1 cellular context compared by ENCODE assay signal in the genomic region with DNA sequence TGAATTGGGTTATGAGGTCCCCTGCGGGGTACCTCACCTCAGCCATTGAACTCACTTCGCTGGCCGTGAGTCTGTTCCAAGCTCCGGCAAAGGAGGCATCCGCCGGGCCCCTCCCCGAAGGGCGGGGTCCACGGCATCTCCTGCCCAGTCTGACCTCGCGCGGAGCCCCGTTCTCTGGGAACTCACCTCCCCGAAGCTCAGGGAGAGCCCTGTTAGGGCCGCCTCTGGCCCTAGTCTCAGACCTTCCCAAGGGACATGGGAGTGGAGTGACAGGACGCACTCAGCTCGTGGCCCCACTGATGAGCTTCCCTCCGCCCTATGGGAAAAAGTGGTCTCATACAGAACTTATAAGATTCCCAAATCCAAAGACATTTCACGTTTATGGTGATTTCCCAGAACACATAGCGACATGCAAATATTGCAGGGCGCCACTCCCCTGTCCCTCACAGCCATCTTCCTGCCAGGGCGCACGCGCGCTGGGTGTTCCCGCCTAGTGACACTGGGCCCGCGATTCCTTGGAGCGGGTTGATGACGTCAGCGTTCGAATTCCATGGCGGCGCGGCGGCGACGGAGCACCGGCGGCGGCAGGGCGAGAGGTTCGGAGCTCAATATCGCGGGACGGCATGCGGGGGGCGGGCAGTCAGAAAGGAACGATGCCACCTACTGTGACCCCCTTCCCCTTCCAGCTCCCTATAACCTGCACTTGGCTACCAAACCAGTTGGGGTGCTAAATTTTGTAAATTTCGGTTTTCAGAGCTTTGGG.
TF ChIP-seq lines count a peak whose summit lies in the region.

PARP2 (plus strand) TSS at position 544 of the 763 bp plus-strand sequence; CDS start at position 551, 7 bp downstream.

TF ChIP-seq in K562, 482 proteins besides CTCF, POLR2A, EP300 and RAD21 (continued from another document and continues in another):
- TF ChIP-seq, protein P1, sequence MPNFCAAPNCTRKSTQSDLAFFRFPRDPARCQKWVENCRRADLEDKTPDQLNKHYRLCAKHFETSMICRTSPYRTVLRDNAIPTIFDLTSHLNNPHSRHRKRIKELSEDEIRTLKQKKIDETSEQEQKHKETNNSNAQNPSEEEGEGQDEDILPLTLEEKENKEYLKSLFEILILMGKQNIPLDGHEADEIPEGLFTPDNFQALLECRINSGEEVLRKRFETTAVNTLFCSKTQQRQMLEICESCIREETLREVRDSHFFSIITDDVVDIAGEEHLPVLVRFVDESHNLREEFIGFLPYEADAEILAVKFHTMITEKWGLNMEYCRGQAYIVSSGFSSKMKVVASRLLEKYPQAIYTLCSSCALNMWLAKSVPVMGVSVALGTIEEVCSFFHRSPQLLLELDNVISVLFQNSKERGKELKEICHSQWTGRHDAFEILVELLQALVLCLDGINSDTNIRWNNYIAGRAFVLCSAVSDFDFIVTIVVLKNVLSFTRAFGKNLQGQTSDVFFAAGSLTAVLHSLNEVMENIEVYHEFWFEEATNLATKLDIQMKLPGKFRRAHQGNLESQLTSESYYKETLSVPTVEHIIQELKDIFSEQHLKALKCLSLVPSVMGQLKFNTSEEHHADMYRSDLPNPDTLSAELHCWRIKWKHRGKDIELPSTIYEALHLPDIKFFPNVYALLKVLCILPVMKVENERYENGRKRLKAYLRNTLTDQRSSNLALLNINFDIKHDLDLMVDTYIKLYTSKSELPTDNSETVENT (CRISPR knock-in tag; IDR thresholded peaks at IDR 0.05) = peak; percentile 35; the same call in 1 of the 2 replicates
- no peak for TF ChIP-seq GABPA (tag; conservative IDR thresholded peaks at IDR 0.05; ENCODE audit: low read depth)
- TF ChIP-seq C11orf30 (IDR thresholded peaks at IDR 0.05; ENCODE audit: low read depth) = peak; percentile 86
- TF ChIP-seq ZBED1 (IDR thresholded peaks at IDR 0.05) = peak; percentile 83
- TF ChIP-seq, protein P2, sequence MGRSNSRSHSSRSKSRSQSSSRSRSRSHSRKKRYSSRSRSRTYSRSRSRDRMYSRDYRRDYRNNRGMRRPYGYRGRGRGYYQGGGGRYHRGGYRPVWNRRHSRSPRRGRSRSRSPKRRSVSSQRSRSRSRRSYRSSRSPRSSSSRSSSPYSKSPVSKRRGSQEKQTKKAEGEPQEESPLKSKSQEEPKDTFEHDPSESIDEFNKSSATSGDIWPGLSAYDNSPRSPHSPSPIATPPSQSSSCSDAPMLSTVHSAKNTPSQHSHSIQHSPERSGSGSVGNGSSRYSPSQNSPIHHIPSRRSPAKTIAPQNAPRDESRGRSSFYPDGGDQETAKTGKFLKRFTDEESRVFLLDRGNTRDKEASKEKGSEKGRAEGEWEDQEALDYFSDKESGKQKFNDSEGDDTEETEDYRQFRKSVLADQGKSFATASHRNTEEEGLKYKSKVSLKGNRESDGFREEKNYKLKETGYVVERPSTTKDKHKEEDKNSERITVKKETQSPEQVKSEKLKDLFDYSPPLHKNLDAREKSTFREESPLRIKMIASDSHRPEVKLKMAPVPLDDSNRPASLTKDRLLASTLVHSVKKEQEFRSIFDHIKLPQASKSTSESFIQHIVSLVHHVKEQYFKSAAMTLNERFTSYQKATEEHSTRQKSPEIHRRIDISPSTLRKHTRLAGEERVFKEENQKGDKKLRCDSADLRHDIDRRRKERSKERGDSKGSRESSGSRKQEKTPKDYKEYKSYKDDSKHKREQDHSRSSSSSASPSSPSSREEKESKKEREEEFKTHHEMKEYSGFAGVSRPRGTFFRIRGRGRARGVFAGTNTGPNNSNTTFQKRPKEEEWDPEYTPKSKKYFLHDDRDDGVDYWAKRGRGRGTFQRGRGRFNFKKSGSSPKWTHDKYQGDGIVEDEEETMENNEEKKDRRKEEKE (IDR thresholded peaks at IDR 0.05; ENCODE audit: borderline replicate concordance in 1 of 2, control insufficient read depth in 1 of 2, low read depth in 2 of 2, low read length in 1 of 2) = peak in 1 of 2 experiments; percentile 92; a peak in 1 of 4 replicates
- TF ChIP-seq ZKSCAN1 (IDR thresholded peaks at IDR 0.05; ENCODE audit: low read depth, low read length) = 0 out of 2 replicates have a peak, but pooled peaks have one; percentile 13
- no peak for TF ChIP-seq ZNF512 (tag; IDR thresholded peaks at IDR 0.05)
- TF ChIP-seq SPI1 (IDR thresholded peaks at IDR 0.05; ENCODE audit: borderline replicate concordance, low read depth, low read length) = no peak
- TF ChIP-seq, protein P3, sequence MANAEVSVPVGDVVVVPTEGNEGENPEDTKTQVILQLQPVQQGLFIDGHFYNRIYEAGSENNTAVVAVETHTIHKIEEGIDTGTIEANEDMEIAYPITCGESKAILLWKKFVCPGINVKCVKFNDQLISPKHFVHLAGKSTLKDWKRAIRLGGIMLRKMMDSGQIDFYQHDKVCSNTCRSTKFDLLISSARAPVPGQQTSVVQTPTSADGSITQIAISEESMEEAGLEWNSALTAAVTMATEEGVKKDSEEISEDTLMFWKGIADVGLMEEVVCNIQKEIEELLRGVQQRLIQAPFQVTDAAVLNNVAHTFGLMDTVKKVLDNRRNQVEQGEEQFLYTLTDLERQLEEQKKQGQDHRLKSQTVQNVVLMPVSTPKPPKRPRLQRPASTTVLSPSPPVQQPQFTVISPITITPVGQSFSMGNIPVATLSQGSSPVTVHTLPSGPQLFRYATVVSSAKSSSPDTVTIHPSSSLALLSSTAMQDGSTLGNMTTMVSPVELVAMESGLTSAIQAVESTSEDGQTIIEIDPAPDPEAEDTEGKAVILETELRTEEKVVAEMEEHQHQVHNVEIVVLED (CRISPR knock-in tag; IDR thresholded peaks at IDR 0.05) = peak; percentile 44; the same call in 1 of the 2 replicates
- TF ChIP-seq ZNF639 (CRISPR knock-in tag; conservative IDR thresholded peaks at IDR 0.05 in 1 of 2, IDR thresholded peaks at IDR 0.05 in 1 of 2) = peak in 1 of 2 experiments; percentile 77; a peak in 2 of 4 replicates
- TF ChIP-seq ID3 (CRISPR knock-in tag; IDR thresholded peaks at IDR 0.05) = no peak
- no peak for TF ChIP-seq ID3 (tag; IDR thresholded peaks at IDR 0.05)
- TF ChIP-seq ATF2 (CRISPR knock-in tag; IDR thresholded peaks at IDR 0.05) = peak; percentile 50; the same call in 1 of the 2 replicates
- TF ChIP-seq EP400 (IDR thresholded peaks at IDR 0.05) = peak; percentile 72
- no peak for TF ChIP-seq STAG1 (CRISPR knock-in tag; IDR thresholded peaks at IDR 0.05; ENCODE audit: borderline replicate concordance)
- TF ChIP-seq MECOM (CRISPR knock-in tag; IDR thresholded peaks at IDR 0.05) = no peak
- TF ChIP-seq PHF8 (IDR thresholded peaks at IDR 0.05; ENCODE audit: borderline replicate concordance, low read length) = peak; percentile 61; the same call in 1 of the 2 replicates
- TF ChIP-seq SOX6 (IDR thresholded peaks at IDR 0.05) = peak; percentile 50; the same call in 1 of the 2 replicates
- no peak for TF ChIP-seq ELF4 (CRISPR knock-in tag; IDR thresholded peaks at IDR 0.05)
- TF ChIP-seq DIDO1 (tag; IDR thresholded peaks at IDR 0.05; ENCODE audit: low read depth) = no peak
- TF ChIP-seq ZNF586 (CRISPR knock-in tag; conservative IDR thresholded peaks at IDR 0.05) = no peak
- peak; percentile 46 for TF ChIP-seq TAF9B (IDR thresholded peaks at IDR 0.05; ENCODE audit: partially characterized antibody)
- peak; percentile 99 for TF ChIP-seq TBP (optimal IDR thresholded peaks at IDR 0.05; ENCODE audit: low read depth, low read length)
- no peak for TF ChIP-seq ZFP1 (CRISPR knock-in tag; IDR thresholded peaks at IDR 0.05)
- peak; percentile 33; the same call in 1 of the 2 replicates for TF ChIP-seq TOE1 (IDR thresholded peaks at IDR 0.05; ENCODE audit: borderline replicate concordance)
- no peak for TF ChIP-seq TOE1 (CRISPR knock-in tag; IDR thresholded peaks at IDR 0.05; ENCODE audit: borderline replicate concordance, low read depth)
- TF ChIP-seq RBBP5 (IDR thresholded peaks at IDR 0.05; ENCODE audit: borderline replicate concordance, insufficient read depth, low read length, poor library complexity, severe bottlenecking) = peak; percentile 61
- peak; percentile 95 for TF ChIP-seq ZNF143 (CRISPR knock-in tag; IDR thresholded peaks at IDR 0.05)
- TF ChIP-seq ZNF583 (CRISPR knock-in tag; IDR thresholded peaks at IDR 0.05) = no peak
- TF ChIP-seq, protein P4, sequence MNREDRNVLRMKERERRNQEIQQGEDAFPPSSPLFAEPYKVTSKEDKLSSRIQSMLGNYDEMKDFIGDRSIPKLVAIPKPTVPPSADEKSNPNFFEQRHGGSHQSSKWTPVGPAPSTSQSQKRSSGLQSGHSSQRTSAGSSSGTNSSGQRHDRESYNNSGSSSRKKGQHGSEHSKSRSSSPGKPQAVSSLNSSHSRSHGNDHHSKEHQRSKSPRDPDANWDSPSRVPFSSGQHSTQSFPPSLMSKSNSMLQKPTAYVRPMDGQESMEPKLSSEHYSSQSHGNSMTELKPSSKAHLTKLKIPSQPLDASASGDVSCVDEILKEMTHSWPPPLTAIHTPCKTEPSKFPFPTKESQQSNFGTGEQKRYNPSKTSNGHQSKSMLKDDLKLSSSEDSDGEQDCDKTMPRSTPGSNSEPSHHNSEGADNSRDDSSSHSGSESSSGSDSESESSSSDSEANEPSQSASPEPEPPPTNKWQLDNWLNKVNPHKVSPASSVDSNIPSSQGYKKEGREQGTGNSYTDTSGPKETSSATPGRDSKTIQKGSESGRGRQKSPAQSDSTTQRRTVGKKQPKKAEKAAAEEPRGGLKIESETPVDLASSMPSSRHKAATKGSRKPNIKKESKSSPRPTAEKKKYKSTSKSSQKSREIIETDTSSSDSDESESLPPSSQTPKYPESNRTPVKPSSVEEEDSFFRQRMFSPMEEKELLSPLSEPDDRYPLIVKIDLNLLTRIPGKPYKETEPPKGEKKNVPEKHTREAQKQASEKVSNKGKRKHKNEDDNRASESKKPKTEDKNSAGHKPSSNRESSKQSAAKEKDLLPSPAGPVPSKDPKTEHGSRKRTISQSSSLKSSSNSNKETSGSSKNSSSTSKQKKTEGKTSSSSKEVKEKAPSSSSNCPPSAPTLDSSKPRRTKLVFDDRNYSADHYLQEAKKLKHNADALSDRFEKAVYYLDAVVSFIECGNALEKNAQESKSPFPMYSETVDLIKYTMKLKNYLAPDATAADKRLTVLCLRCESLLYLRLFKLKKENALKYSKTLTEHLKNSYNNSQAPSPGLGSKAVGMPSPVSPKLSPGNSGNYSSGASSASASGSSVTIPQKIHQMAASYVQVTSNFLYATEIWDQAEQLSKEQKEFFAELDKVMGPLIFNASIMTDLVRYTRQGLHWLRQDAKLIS (CRISPR knock-in tag; IDR thresholded peaks at IDR 0.05) = no peak
- TF ChIP-seq BRD9 (IDR thresholded peaks at IDR 0.05; ENCODE audit: low read depth, partially characterized antibody) = no peak
- peak; percentile 73 for TF ChIP-seq PHF20 (IDR thresholded peaks at IDR 0.05; ENCODE audit: partially characterized antibody)
- TF ChIP-seq SRSF9 (IDR thresholded peaks at IDR 0.05; ENCODE audit: borderline replicate concordance, low read depth, low read length) = no peak
- peak; percentile 94 for TF ChIP-seq POLR2AphosphoS5 (IDR thresholded peaks at IDR 0.05; ENCODE audit: control insufficient read depth, insufficient read depth, low read depth, low read length)
- no peak for TF ChIP-seq NFATC3 (IDR thresholded peaks at IDR 0.05)
- 0 out of 2 replicates have a peak, but pooled peaks have one; percentile 35 for TF ChIP-seq ZNF76 (CRISPR knock-in tag; IDR thresholded peaks at IDR 0.05; ENCODE audit: borderline replicate concordance)
- peak; percentile 51; the same call in 1 of the 2 replicates for TF ChIP-seq TFAP4 (CRISPR knock-in tag; IDR thresholded peaks at IDR 0.05; ENCODE audit: borderline replicate concordance)
